In the genomic region with DNA sequence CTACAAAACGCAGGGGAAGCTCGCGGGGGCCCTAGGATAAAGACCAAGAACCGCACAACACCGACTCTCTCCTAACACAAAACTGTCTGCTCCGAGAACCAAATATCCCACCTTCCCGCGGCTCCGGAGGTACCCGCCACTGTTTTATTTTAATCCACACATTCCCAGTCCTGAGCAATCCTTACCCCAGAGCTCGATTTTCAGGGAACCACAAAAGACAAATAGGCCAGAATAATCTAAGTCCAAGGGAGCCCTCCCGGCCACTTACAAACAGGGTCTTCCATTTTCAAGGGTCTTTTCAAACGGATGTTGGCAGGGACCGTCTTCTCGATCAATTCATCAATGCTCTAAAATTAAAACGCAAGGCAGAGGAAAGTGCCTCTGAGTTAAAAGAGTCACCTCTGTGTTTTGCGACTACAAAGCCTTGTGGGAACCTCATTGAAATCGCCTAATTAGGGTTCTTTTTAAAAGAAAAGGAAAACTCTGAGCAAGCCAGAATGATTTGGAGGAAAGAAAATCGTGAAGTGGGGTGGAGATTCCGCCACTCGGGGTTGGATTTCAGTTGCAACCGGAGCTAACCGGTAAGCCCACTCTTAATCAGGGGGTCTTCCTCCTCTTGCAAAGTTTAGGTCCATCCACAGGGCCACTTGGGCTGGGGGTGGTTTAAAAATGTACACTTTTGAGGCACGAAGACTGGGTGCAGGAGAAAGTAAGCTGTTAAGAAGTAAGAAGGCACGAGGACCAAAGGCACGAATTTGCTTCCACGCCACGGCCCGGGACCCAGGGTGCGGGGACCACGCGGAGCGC, we compare ENCODE assay signal across 8 cellular contexts. TPM values are rescaled to one million over a fixed set of nuclear protein-coding genes. Genes with fewer than 3 reads are reported as not detected.
DNase-seq lines count a peak whose midpoint lies in the region; ATAC-seq, FAIRE-seq and TF ChIP-seq lines count a peak whose summit lies in the region.

No MANE protein-coding gene starts in this region.

- H3K4me1 Mint-ChIP-seq in activated CD8-positive, alpha-beta T cell treated with anti-CD3 and anti-CD28 coated beads for 36 hours (ENCODE audit: low read depth) = peaks cover 18% of the 10 kb centered on the region

- H4K20me1 ChIP-seq in SK-N-SH (ENCODE audit: insufficient read depth) (no peaks in the 10 kb centered on the region), keratinocyte (ENCODE audit: control insufficient read depth, extremely low read depth, insufficient read depth, low read length) (no peaks in the 10 kb centered on the region)

- H3K9me3 Mint-ChIP-seq in activated CD8-positive, alpha-beta T cell treated with anti-CD3 and anti-CD28 coated beads for 36 hours = no peaks in the 10 kb centered on the region

- H3K27me3 ChIP-seq in SK-N-SH (ENCODE audit: insufficient read depth) (peaks cover 19% of the 10 kb centered on the region; the same call in 1 of the 2 replicates), keratinocyte (ENCODE audit: control insufficient read depth, extremely low read depth, insufficient read depth, low read length) (peaks cover 21% of the 10 kb centered on the region)

- 59% methylated on average over 33 of the region's 33 CpGs for WGBS in SK-N-SH (ENCODE audit: low lambda C conversion rate)

- no peaks in the 10 kb centered on the region for H3F3A ChIP-seq in SK-N-SH (replicated peaks; ENCODE audit: insufficient read depth)

- H3K9me3 ChIP-seq in SK-N-SH = no peaks in the 10 kb centered on the region
- no peaks in the 10 kb centered on the region for H3K9me3 ChIP-seq in keratinocyte (ENCODE audit: control insufficient read depth, low read depth, low read length)

- in situ Hi-C loops in GM13976 (cut with MboI; ENCODE audit: low sequenced_read_pairs, unreplicated experiment) = no loop called here

- peaks cover 0 to 5% of the 10 kb centered on the region in 2 experiments; a peak in 1 of 4 replicates for H3K4me1 ChIP-seq in SK-N-SH (ENCODE audit: control insufficient read depth in 1 of 2, insufficient read depth in 2 of 2, low read depth in 1 of 2, low read length in 1 of 2)
- H3K4me1 ChIP-seq in keratinocyte (ENCODE audit: control insufficient read depth, extremely low read depth, insufficient read depth, low read length) = peaks cover 2% of the 10 kb centered on the region

- H3K79me2 ChIP-seq in SK-N-SH (ENCODE audit: insufficient read depth) (no peaks in the 10 kb centered on the region), keratinocyte (ENCODE audit: control insufficient read depth, insufficient read depth, low read length) (no peaks in the 10 kb centered on the region)

- H3K36me3 Mint-ChIP-seq in activated CD8-positive, alpha-beta T cell treated with anti-CD3 and anti-CD28 coated beads for 36 hours (ENCODE audit: low read depth) = no peaks in the 10 kb centered on the region

- H3K9ac ChIP-seq in SK-N-SH (no peak overlapping the region), keratinocyte (ENCODE audit: control insufficient read depth, extremely low read depth, insufficient read depth, low read length) (peak overlapping the region; percentile 22)

- peaks cover 68% of the 10 kb centered on the region for H3K27me3 Mint-ChIP-seq in activated CD8-positive, alpha-beta T cell treated with anti-CD3 and anti-CD28 coated beads for 36 hours

- dilution Hi-C loops in keratinocyte (cut with MboI; ENCODE audit: extremely low pct_ligation_motif_present, low sequenced_read_pairs) = no loop called here

- no peak for TF ChIP-seq EP300 in SK-N-SH (IDR thresholded peaks at IDR 0.05; ENCODE audit: borderline replicate concordance in 1 of 2, low read depth in 1 of 2, low read length in 1 of 2)

- H3K9me2 ChIP-seq in SK-N-SH = no peaks in the 10 kb centered on the region

- H3K4me2 ChIP-seq in SK-N-SH (peak overlapping the region; percentile 82), keratinocyte (ENCODE audit: control insufficient read depth, extremely low read depth, insufficient read depth, low read depth, low read length) (peak overlapping the region; percentile 49)

- no peak overlapping the region for H3K27ac Mint-ChIP-seq in activated CD8-positive, alpha-beta T cell treated with anti-CD3 and anti-CD28 coated beads for 36 hours

- ATAC-seq in SK-N-SH treated with all-trans-retinoic acid at 6 μM for 48 hours = no peak
- no peak for ATAC-seq in activated CD8-positive, alpha-beta T cell treated with anti-CD3 and anti-CD28 coated beads for 36 hours
- no peak for ATAC-seq in stimulated activated naive CD8-positive, alpha-beta T cell treated with anti-CD3 and anti-CD28 coated beads, Interleukin-15, Interleukin-2, amounts not matched to agents 100 U/mL and 50 U/mL, for 24 hours

- TF ChIP-seq CTCF in SK-N-SH (IDR thresholded peaks at IDR 0.05) (no peak), keratinocyte (optimal IDR thresholded peaks at IDR 0.05 in 1 of 3, IDR thresholded peaks at IDR 0.05 in 1 of 3, conservative IDR thresholded peaks at IDR 0.05 in 1 of 3; ENCODE audit: extremely low read depth in 1 of 3, insufficient read depth in 2 of 3, low read length in 3 of 3) (no peak), GM13976 (IDR thresholded peaks at IDR 0.05; ENCODE audit: borderline replicate concordance, control extremely low read depth, extremely low read depth, insufficient read depth, missing control alignments) (no peak)
- no peak for TF ChIP-seq CTCF in activated CD8-positive, alpha-beta T cell treated with anti-CD3 and anti-CD28 coated beads for 36 hours (IDR thresholded peaks at IDR 0.05)

- TF ChIP-seq RAD21 in SK-N-SH (IDR thresholded peaks at IDR 0.05; ENCODE audit: low read length) = no peak

- peak overlapping the region; percentile 68 for H3K4me3 Mint-ChIP-seq in activated CD8-positive, alpha-beta T cell treated with anti-CD3 and anti-CD28 coated beads for 36 hours

- intact Hi-C loops in activated CD8-positive, alpha-beta T cell treated with anti-CD3 and anti-CD28 coated beads for 36 hours (cut with micrococcal nuclease) = no loop called here

- H3K27ac ChIP-seq in SK-N-SH (ENCODE audit: low read depth in 2 of 2, low read length in 1 of 2) (no peak overlapping the region), keratinocyte (ENCODE audit: control insufficient read depth, insufficient read depth, low read length) (peak overlapping the region; percentile 30)

- CTCF ChIA-PET in SK-N-SH (lab: Yijun Ruan, JAX) = interaction anchor here (0.7 to 1.2 kb wide), 3 partner anchors 11 to 60 kb away, joined by 3 read pairs; no protein-coding TSS in a partner anchor
- CTCF ChIA-PET in activated CD8-positive, alpha-beta T cell treated with anti-CD3 and anti-CD28 coated beads for 36 hours (lab: Charles Lee) = interaction anchor here (1.0 kb wide), 1 partner anchor 59 kb away, joined by 4 read pairs; no protein-coding TSS in a partner anchor

- H3K36me3 ChIP-seq in SK-N-SH (replicated peaks in 1 of 2; ENCODE audit: control insufficient read depth in 1 of 2, insufficient read depth in 2 of 2, low read length in 1 of 2) (no peaks in the 10 kb centered on the region), keratinocyte (ENCODE audit: control insufficient read depth in 2 of 2, extremely low read depth in 1 of 2, insufficient read depth in 2 of 2, low read length in 2 of 2) (no peaks in the 10 kb centered on the region)

- DNase-seq in SK-N-SH (no peak), keratinocyte (ENCODE audit: low read depth, low spot score) (no peak), NCI-H1092 treated with DMSO at 0.1 percent for 48 hours (lab: John Stamatoyannopoulos, UW) (no peak), GM13976 (ENCODE audit: low spot score) (no peak)
- no peak for DNase-seq in activated CD8-positive, alpha-beta T cell treated with anti-CD3 and anti-CD28 coated beads for 36 hours
- peak; percentile 16 for DNase-seq in stimulated activated naive CD8-positive, alpha-beta T cell treated with anti-CD3 and anti-CD28 coated beads, Interleukin-15, Interleukin-2, amounts not matched to agents 100 U/mL and 50 U/mL, for 24 hours
- DNase-seq in effector CD4-positive, alpha-beta T cell = no peak

- H3K4me3 ChIP-seq in SK-N-SH (ENCODE audit: low read depth in 2 of 2, low read length in 1 of 2) = peak overlapping the region; percentile 60 to 65; a peak in 3 of 4 replicates
- H3K4me3 ChIP-seq in keratinocyte (ENCODE audit: control insufficient read depth in 2 of 3, extremely low read depth in 1 of 3, insufficient read depth in 2 of 3, low read depth in 1 of 3, low read length in 3 of 3) = peak overlapping the region in 1 of 3 experiments; percentile 76

- H3K9me1 ChIP-seq in keratinocyte (ENCODE audit: control insufficient read depth, extremely low read depth, insufficient read depth, low read length) = no peaks in the 10 kb centered on the region

- FAIRE-seq in keratinocyte (lab: Jason Lieb, UNC) = no peak

- no peak overlapping the region for H2AFZ ChIP-seq in SK-N-SH (ENCODE audit: low read depth)
- H2AFZ ChIP-seq in keratinocyte (ENCODE audit: control insufficient read depth, low read length) = no peak overlapping the region

- POLR2A ChIA-PET in SK-N-SH (lab: Yijun Ruan, JAX) = no interaction called here
- POLR2A ChIA-PET in activated CD8-positive, alpha-beta T cell treated with anti-CD3 and anti-CD28 coated beads for 36 hours (lab: Charles Lee) = no interaction called here

TF ChIP-seq in SK-N-SH, 30 proteins besides CTCF, POLR2A, EP300 and RAD21:
- TF ChIP-seq, protein P1, sequence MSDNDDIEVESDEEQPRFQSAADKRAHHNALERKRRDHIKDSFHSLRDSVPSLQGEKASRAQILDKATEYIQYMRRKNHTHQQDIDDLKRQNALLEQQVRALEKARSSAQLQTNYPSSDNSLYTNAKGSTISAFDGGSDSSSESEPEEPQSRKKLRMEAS (IDR thresholded peaks at IDR 0.05; ENCODE audit: low read depth) = 0 out of 2 replicates have a peak, but pooled peaks have one; percentile 10
- no peak for TF ChIP-seq RCOR1 (IDR thresholded peaks at IDR 0.05; ENCODE audit: low read length)

RNA-seq across cellular contexts. Expression of gene GLDC, which starts 1.0 kb away (rescaled TPM):
- polyA plus RNA-seq in SK-N-SH (2012; rRNA removed) = 4.1 TPM in 2 replicates
- 2.9 and 3.8 TPM in 2 replicates for polyA plus RNA-seq in SK-N-SH (2012; cell fraction: cytosol; rRNA removed)
- polyA plus RNA-seq in SK-N-SH (2012; cell fraction: nucleus; rRNA removed) = 3.4 and 4.8 TPM in 2 replicates
- 1 to 10 TPM in 1 of 2 experiments, under 1 TPM in 1; 0.63 to 1.3 TPM for total RNA-seq in activated CD8-positive, alpha-beta T cell treated with anti-CD3 and anti-CD28 coated beads for 36 hours
- polyA plus RNA-seq in keratinocyte = 0.64 to 1.1 TPM (median 0.69 TPM) in 3 replicates
- not detected for polyA plus RNA-seq in keratinocyte (2011; ENCODE audit: low read depth)
- polyA plus RNA-seq in keratinocyte (2011; cell fraction: cytosol; rRNA removed) = 0.38 and 0.97 TPM in 2 replicates
- polyA plus RNA-seq in keratinocyte (2011; cell fraction: nucleus; rRNA removed) = 0.71 and 0.99 TPM in 2 replicates
- 0.92 TPM in 1 of 2 replicates, not detected in the other for polyA plus RNA-seq in keratinocyte (2012; ENCODE audit: low replicate concordance)
- 0.66 to 4.7 TPM (median 1.8 TPM) in 3 replicates for polyA minus RNA-seq in keratinocyte
- 1.2 TPM for polyA minus RNA-seq in keratinocyte (2011; cell fraction: cytosol; rRNA and poly(A)+ RNA removed)
- polyA minus RNA-seq in keratinocyte (2011; cell fraction: nucleus; rRNA and poly(A)+ RNA removed) = 1.1 and 2.0 TPM in 2 replicates
